In genomic region chrX:154721155-154721554, GRCh38 we compare ENCODE assay signal across 19 cellular contexts. TPM values are rescaled to one million over a fixed set of nuclear protein-coding genes. Genes with fewer than 3 reads are reported as not detected.
DNase-seq lines count a peak whose midpoint lies in the region; ATAC-seq and TF ChIP-seq lines count a peak whose summit lies in the region.
"Had no signal": no experiment of that assay in that cellular context is flagged by ENCODE, and none has a peak within 500 bp of the region (broad histone marks: within the 10 kb centered on the region; RNA-seq: fewer than 3 reads in every experiment).

No MANE protein-coding gene starts in this region.

- no peaks in the 10 kb centered on the region for H3K36me3 ChIP-seq in HEK293 (ENCODE audit: control insufficient read depth in 2 of 2, insufficient read depth in 1 of 2, low read length in 2 of 2)

- H3K9me3 ChIP-seq in HEK293 (ENCODE audit: control insufficient read depth, insufficient read depth, low read depth, low read length): no peaks in the 10 kb centered on the region
- H3K9me3 ChIP-seq: A549 had no signal

- H3K36me3 Mint-ChIP-seq in activated CD8-positive, alpha-beta memory T cell treated with anti-CD3 and anti-CD28 coated beads, Interleukin-2, amount 10 ng/mL, durations not matched to agents 7 days and 5 days: peaks cover 30% of the 10 kb centered on the region
- H3K36me3 Mint-ChIP-seq in activated T-helper 17 cell treated with anti-CD3 and anti-CD28 coated beads, Interleukin-2, amount 50 U/mL, for 72 hours (ENCODE audit: low read depth): no peaks in the 10 kb centered on the region
- H3K36me3 Mint-ChIP-seq in stimulated activated effector memory CD8-positive, alpha-beta T cell treated with anti-CD3 and anti-CD28 coated beads, Interleukin-12 subunit alpha, Interleukin-12 subunit beta, amount 100 ng/mL, for 72 hours: peaks cover 9% of the 10 kb centered on the region

- no peak overlapping the region for H3K27ac ChIP-seq in HEK293 (ENCODE audit: extremely low read depth, low read depth, low read length)
- H3K27ac ChIP-seq: 22Rv1, A549, C4-2B had no signal

- CTCF ChIA-PET in activated CD8-positive, alpha-beta memory T cell treated with anti-CD3 and anti-CD28 coated beads, Interleukin-2, amount 10 ng/mL, durations not matched to agents 7 days and 5 days (lab: Charles Lee): interaction anchor here (1.5 kb wide), 1 partner anchor 11 kb away, joined by 3 read pairs; no protein-coding TSS in a partner anchor
- CTCF ChIA-PET in HEK293 (lab: Yijun Ruan, JAX): interaction anchor here (2.1 kb wide), 1 partner anchor 27 kb away, joined by 10 read pairs; no protein-coding TSS in a partner anchor

- H3K4me3 ChIP-seq in HEK293 (ENCODE audit: low read depth, low read length): no peak overlapping the region
- H3K4me3 ChIP-seq: A549 had no signal

- DNase-seq in activated CD8-positive, alpha-beta memory T cell treated with anti-CD3 and anti-CD28 coated beads, Interleukin-2, amount 10 ng/mL, durations not matched to agents 7 days and 5 days: no peak
- no peak for DNase-seq in activated CD8-positive, alpha-beta memory T cell treated with anti-CD3 and anti-CD28 coated beads, Interleukin-2, amount 50 U/mL, for 4 hours
- no peak for DNase-seq in stimulated activated effector memory CD8-positive, alpha-beta T cell treated with anti-CD3 and anti-CD28 coated beads, Interleukin-12 subunit alpha, Interleukin-12 subunit beta, amount 100 ng/mL, for 72 hours (ENCODE audit: low spot score in 2 of 2)
- DNase-seq in NOMO-1 treated with DMSO at 0.1 percent for 48 hours (lab: John Stamatoyannopoulos, UW; ENCODE audit: unreplicated experiment): no peak
- DNase-seq: AML-193; CD4-positive, alpha-beta T cell; DMS153; DMS79; GF-D8; GOT3; H7; IMR-90 had no signal

- peaks cover 88% of the 10 kb centered on the region for H3K4me1 Mint-ChIP-seq in activated CD8-positive, alpha-beta memory T cell treated with anti-CD3 and anti-CD28 coated beads, Interleukin-2, amount 10 ng/mL, durations not matched to agents 7 days and 5 days
- peaks cover 55% of the 10 kb centered on the region for H3K4me1 Mint-ChIP-seq in activated T-helper 17 cell treated with anti-CD3 and anti-CD28 coated beads, Interleukin-2, amount 50 U/mL, for 72 hours
- H3K4me1 Mint-ChIP-seq in stimulated activated effector memory CD8-positive, alpha-beta T cell treated with anti-CD3 and anti-CD28 coated beads, Interleukin-12 subunit alpha, Interleukin-12 subunit beta, amount 100 ng/mL, for 72 hours: peaks cover 84% of the 10 kb centered on the region

- H3K27me3 Mint-ChIP-seq in activated CD8-positive, alpha-beta memory T cell treated with anti-CD3 and anti-CD28 coated beads, Interleukin-2, amount 10 ng/mL, durations not matched to agents 7 days and 5 days: no peaks in the 10 kb centered on the region
- no peaks in the 10 kb centered on the region for H3K27me3 Mint-ChIP-seq in activated T-helper 17 cell treated with anti-CD3 and anti-CD28 coated beads, Interleukin-2, amount 50 U/mL, for 72 hours
- H3K27me3 Mint-ChIP-seq: CD4-positive, alpha-beta T cell had no signal

- peak overlapping the region; percentile 54 for H3K27ac Mint-ChIP-seq in activated CD8-positive, alpha-beta memory T cell treated with anti-CD3 and anti-CD28 coated beads, Interleukin-2, amount 10 ng/mL, durations not matched to agents 7 days and 5 days
- peak overlapping the region; percentile 28 for H3K27ac Mint-ChIP-seq in activated T-helper 17 cell treated with anti-CD3 and anti-CD28 coated beads, Interleukin-2, amount 50 U/mL, for 72 hours
- peak overlapping the region; percentile 50 for H3K27ac Mint-ChIP-seq in stimulated activated effector memory CD8-positive, alpha-beta T cell treated with anti-CD3 and anti-CD28 coated beads, Interleukin-12 subunit alpha, Interleukin-12 subunit beta, amount 100 ng/mL, for 72 hours
- H3K27ac Mint-ChIP-seq: CD4-positive, alpha-beta T cell had no signal

- H3K9me3 Mint-ChIP-seq in activated CD8-positive, alpha-beta memory T cell treated with anti-CD3 and anti-CD28 coated beads, Interleukin-2, amount 10 ng/mL, durations not matched to agents 7 days and 5 days (ENCODE audit: low read depth): peaks cover 5% of the 10 kb centered on the region
- H3K9me3 Mint-ChIP-seq in activated T-helper 17 cell treated with anti-CD3 and anti-CD28 coated beads, Interleukin-2, amount 50 U/mL, for 72 hours: no peaks in the 10 kb centered on the region
- H3K9me3 Mint-ChIP-seq in stimulated activated effector memory CD8-positive, alpha-beta T cell treated with anti-CD3 and anti-CD28 coated beads, Interleukin-12 subunit alpha, Interleukin-12 subunit beta, amount 100 ng/mL, for 72 hours: no peaks in the 10 kb centered on the region
- H3K9me3 Mint-ChIP-seq: CD4-positive, alpha-beta T cell had no signal

- POLR2A ChIA-PET in HEK293 (lab: Yijun Ruan, JAX): no interaction called here

- H3K4me1 ChIP-seq in HEK293 (ENCODE audit: control insufficient read depth, insufficient read depth, low read length): peaks cover 5% of the 10 kb centered on the region; the same call in 1 of the 2 replicates

- TF ChIP-seq CTCF in HEK293 (tag by site-specific recombination; IDR thresholded peaks at IDR 0.05): no peak

- ATAC-seq in activated CD8-positive, alpha-beta memory T cell treated with anti-CD3 and anti-CD28 coated beads, Interleukin-2, amount 10 ng/mL, durations not matched to agents 7 days and 5 days: no peak
- ATAC-seq in activated T-helper 17 cell treated with anti-CD3 and anti-CD28 coated beads, Interleukin-2, amount 50 U/mL, for 72 hours (replicated peaks): no peak
- ATAC-seq in stimulated activated effector memory CD8-positive, alpha-beta T cell treated with anti-CD3 and anti-CD28 coated beads, Interleukin-12 subunit alpha, Interleukin-12 subunit beta, amount 100 ng/mL, for 72 hours: no peak
- no peak for ATAC-seq in HG02870 (IDR thresholded peaks at IDR 0.05; ENCODE audit: unreplicated experiment)
- ATAC-seq: A549, HCT116 had no signal

- H3K4me3 Mint-ChIP-seq in activated CD8-positive, alpha-beta memory T cell treated with anti-CD3 and anti-CD28 coated beads, Interleukin-2, amount 10 ng/mL, durations not matched to agents 7 days and 5 days: no peak overlapping the region
- H3K4me3 Mint-ChIP-seq in activated T-helper 17 cell treated with anti-CD3 and anti-CD28 coated beads, Interleukin-2, amount 50 U/mL, for 72 hours: peak overlapping the region; percentile 33
- no peak overlapping the region for H3K4me3 Mint-ChIP-seq in stimulated activated effector memory CD8-positive, alpha-beta T cell treated with anti-CD3 and anti-CD28 coated beads, Interleukin-12 subunit alpha, Interleukin-12 subunit beta, amount 100 ng/mL, for 72 hours
- H3K4me3 Mint-ChIP-seq: CD4-positive, alpha-beta T cell had no signal

TF ChIP-seq in HEK293, 187 proteins besides CTCF, POLR2A, EP300 and RAD21:
- peak; percentile 51 for TF ChIP-seq SETDB1 (IDR thresholded peaks at IDR 0.05; ENCODE audit: insufficient read length, low read length)
- no peak for TF ChIP-seq ZNF112 (tag by site-specific recombination; IDR thresholded peaks at IDR 0.05)
- TF ChIP-seq ZNF621 (tag by site-specific recombination; IDR thresholded peaks at IDR 0.05): no peak
- TF ChIP-seq SP2 (tag by site-specific recombination; IDR thresholded peaks at IDR 0.05): no peak
TF ChIP-seq in HEK293: peak in this region for 1.

RNA-seq across cellular contexts. Expression of gene GAB3, which starts 29.7 kb away (rescaled TPM):
- 10 to 100 TPM; 20.0 to 26.6 TPM for total RNA-seq in activated CD8-positive, alpha-beta memory T cell treated with anti-CD3 and anti-CD28 coated beads, Interleukin-2, amount 10 ng/mL, durations not matched to agents 7 days and 5 days
- total RNA-seq in activated T-helper 17 cell treated with anti-CD3 and anti-CD28 coated beads, Interleukin-2, amount 50 U/mL, for 72 hours: 10 to 100 TPM; 12.1 to 13.5 TPM

RNA-seq across cellular contexts. Expression of gene DKC1, which starts 41.5 kb away (rescaled TPM):
- total RNA-seq in activated CD8-positive, alpha-beta memory T cell treated with anti-CD3 and anti-CD28 coated beads, Interleukin-2, amount 10 ng/mL, durations not matched to agents 7 days and 5 days: 100 to 1,000 TPM in 1 of 2 experiments, 10 to 100 TPM in 1; 81.0 to 116 TPM
- 100 to 1,000 TPM in 1 of 2 donors, 10 to 100 TPM in 1; 72.8 to 142 TPM for total RNA-seq in activated T-helper 17 cell treated with anti-CD3 and anti-CD28 coated beads, Interleukin-2, amount 50 U/mL, for 72 hours
